In the genomic region with DNA sequence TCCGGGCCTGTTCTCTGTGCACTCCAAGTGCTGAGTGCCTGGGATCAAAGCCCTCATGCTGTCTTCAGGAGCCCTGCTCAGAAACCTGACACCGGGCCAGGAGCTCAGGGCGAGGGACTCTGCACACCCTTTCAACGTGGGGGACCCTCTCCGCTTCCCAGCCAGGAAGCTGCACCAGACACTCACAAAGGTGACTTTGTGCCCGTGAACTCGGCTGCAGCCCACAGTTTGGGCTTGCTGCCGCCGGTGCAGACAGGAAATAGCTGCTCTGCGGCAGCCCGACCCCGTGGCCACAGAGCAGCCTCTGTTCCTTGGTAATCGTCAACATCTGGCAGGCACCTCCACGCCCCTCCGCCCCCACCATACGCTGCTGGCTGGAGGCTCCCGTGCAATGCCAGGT, we compare ENCODE assay signal across 9 cellular contexts.
DNase-seq lines count a peak whose midpoint lies in the region; TF ChIP-seq lines count a peak whose summit lies in the region.
"Had no signal": no experiment of that assay in that cellular context is flagged by ENCODE, and none has a peak within 500 bp of the region (broad histone marks: within the 10 kb centered on the region; RNA-seq: fewer than 3 reads in every experiment).

No MANE protein-coding gene starts in this region.

- H3K27me3 ChIP-seq in mucosa of rectum (ENCODE audit: control insufficient read depth in 2 of 2, insufficient read depth in 2 of 2, low read length in 2 of 2) (no peaks in the 10 kb centered on the region), thymus (ENCODE audit: control insufficient read depth, insufficient read depth) (no peaks in the 10 kb centered on the region), prostate gland (replicated peaks; ENCODE audit: insufficient read depth) (no peaks in the 10 kb centered on the region)

- intact Hi-C loops in CD14-positive monocyte (cut with micrococcal nuclease) (loop anchor here in 1 of 2 donors (1.0 kb wide), 1 partner anchor 9 kb away; no protein-coding TSS in a partner anchor), prostate gland (cut with DNase I) (no loop called here)

- H3K27me3 Mint-ChIP-seq in CD14-positive monocyte (ENCODE audit: low read depth in 3 of 3), result peaks cover 0 to 3% (median 2%) of the 10 kb centered on the region in 3 donors

- H3K4me1 Mint-ChIP-seq in CD14-positive monocyte, result peaks cover 20% of the 10 kb centered on the region

- DNase-seq in CD14-positive monocyte (ENCODE audit: low spot score) (no peak), T follicular helper cell (ENCODE audit: low read depth) (peak; percentile 35), amniotic epithelial cell (ENCODE audit: low read depth) (peak; percentile 19), prostate gland (ENCODE audit: low spot score) (no peak), NCI-H2196 (lab: John Stamatoyannopoulos, UW; ENCODE audit: unreplicated experiment) (no peak), OCI-M2 (lab: John Stamatoyannopoulos, UW; ENCODE audit: unreplicated experiment) (no peak)

- TF ChIP-seq CTCF in CD14-positive monocyte (IDR thresholded peaks at IDR 0.05) (no peak), prostate gland (IDR thresholded peaks at IDR 0.05) (no peak)

- H3K9me3 Mint-ChIP-seq in CD14-positive monocyte, result peaks cover 0 to 9% (median 4%) of the 10 kb centered on the region in 7 donors

- WGBS in thymus, result 4% methylated on average over 17 of the region's 17 CpGs
- WGBS in prostate gland, result 11% methylated on average over 17 of the region's 17 CpGs

- no peak overlapping the region for H3K9ac ChIP-seq in mucosa of rectum (ENCODE audit: low read depth in 1 of 2, low read length in 2 of 2)

- no peaks in the 10 kb centered on the region for H3K9me3 ChIP-seq in mucosa of rectum (ENCODE audit: control insufficient read depth in 2 of 2, low read length in 2 of 2)
- no peaks in the 10 kb centered on the region for H3K9me3 ChIP-seq in thymus (ENCODE audit: control insufficient read depth)
- H3K9me3 ChIP-seq in prostate gland, result no peaks in the 10 kb centered on the region

- H3K4me3 ChIP-seq in mucosa of rectum (ENCODE audit: low read length in 2 of 2) (peak overlapping the region in 1 of 2 donors; percentile 37), thymus (ENCODE audit: low read length) (peak overlapping the region; percentile 9), prostate gland (no peak overlapping the region)

- H3K4me3 Mint-ChIP-seq in CD14-positive monocyte, result peak overlapping the region; percentile 74 to 91

- TF ChIP-seq POLR2A in prostate gland (IDR thresholded peaks at IDR 0.05), result no peak

- no peaks in the 10 kb centered on the region for H3K36me3 ChIP-seq in mucosa of rectum (ENCODE audit: control insufficient read depth in 2 of 2, insufficient read depth in 2 of 2, low read length in 2 of 2)
- H3K36me3 ChIP-seq in thymus (ENCODE audit: control insufficient read depth, insufficient read depth), result no peaks in the 10 kb centered on the region
- H3K36me3 ChIP-seq in prostate gland, result no peaks in the 10 kb centered on the region

- H3K27ac ChIP-seq in mucosa of rectum (ENCODE audit: low read depth in 2 of 2, low read length in 2 of 2) (peak overlapping the region; percentile 7 to 9), thymus (ENCODE audit: low read depth) (peak overlapping the region; percentile 78), prostate gland (no peak overlapping the region)
- H3K27ac ChIP-seq: VCaP had no signal

- peak overlapping the region in 5 of 7 donors; percentile 10 to 74 (median 30) for H3K27ac Mint-ChIP-seq in CD14-positive monocyte

- peaks cover 26 to 34% of the 10 kb centered on the region in 2 donors for H3K36me3 Mint-ChIP-seq in CD14-positive monocyte

- H3K4me1 ChIP-seq in mucosa of rectum (ENCODE audit: control insufficient read depth in 2 of 2, insufficient read depth in 2 of 2, low read length in 2 of 2) (peaks cover 0 to 7% of the 10 kb centered on the region in 2 donors), thymus (ENCODE audit: control insufficient read depth, insufficient read depth, low read length) (peaks cover 17% of the 10 kb centered on the region), prostate gland (replicated peaks) (no peaks in the 10 kb centered on the region)

Comparison
In these comparisons a context has a peak if more than half of its experiments do, and no peak if none do; other contexts are left out.
1. DNase-seq: peak in T follicular helper cell (single experiment) and amniotic epithelial cell (single experiment); none in CD14-positive monocyte (single experiment), prostate gland (single experiment), NCI-H2196 (single experiment) and OCI-M2 (single experiment).
2. H3K27ac ChIP-seq: peak in mucosa of rectum (2 of 2) and thymus (single experiment); none in prostate gland (0 of 2).